In genomic region chr4:147616849-147617172, GRCh38 we compare ENCODE assay signal across 8 cellular contexts. TPM values are rescaled to one million over a fixed set of nuclear protein-coding genes. Genes with fewer than 3 reads are reported as not detected.
A peak's percentile ranks its signal among the peaks of the same experiment; 100 is the strongest.
DNase-seq lines count a peak whose midpoint lies in the region; ATAC-seq, FAIRE-seq and TF ChIP-seq lines count a peak whose summit lies in the region.

No MANE protein-coding gene starts in this region.

- no peak overlapping the region for H3K9ac ChIP-seq in keratinocyte (ENCODE audit: control insufficient read depth, extremely low read depth, insufficient read depth, low read length)

- TF ChIP-seq CTCF in keratinocyte (optimal IDR thresholded peaks at IDR 0.05 in 1 of 3, IDR thresholded peaks at IDR 0.05 in 1 of 3, conservative IDR thresholded peaks at IDR 0.05 in 1 of 3; ENCODE audit: extremely low read depth in 1 of 3, insufficient read depth in 2 of 3, low read length in 3 of 3): no peak
- TF ChIP-seq CTCF in type B pancreatic cell (conservative IDR thresholded peaks at IDR 0.05): no peak

- CTCF ChIA-PET in activated CD8-positive, alpha-beta T cell treated with anti-CD3 and anti-CD28 coated beads, Interleukin-2, amount 10 ng/mL, durations not matched to agents 7 days and 5 days (lab: Charles Lee): interaction anchor here (1.1 to 4.2 kb wide), 9 partner anchors 11 to 250 kb away, joined by 3 to 69 read pairs (median 5); partner anchors contain the start of genes ARHGAP10 and PRMT9

- ATAC-seq in GM18870 (IDR thresholded peaks at IDR 0.05; ENCODE audit: unreplicated experiment): peak; percentile 9
- peak; percentile 10 for ATAC-seq in HG02885 (IDR thresholded peaks at IDR 0.05; ENCODE audit: poor library complexity, unreplicated experiment)
- no peak for ATAC-seq in activated CD8-positive, alpha-beta T cell treated with anti-CD3 and anti-CD28 coated beads, Interleukin-2, amount 10 ng/mL, durations not matched to agents 7 days and 5 days

- H3K9me3 ChIP-seq in keratinocyte (ENCODE audit: control insufficient read depth, low read depth, low read length): no peaks in the 10 kb centered on the region

- no peaks in the 10 kb centered on the region for H4K20me1 ChIP-seq in keratinocyte (ENCODE audit: control insufficient read depth, extremely low read depth, insufficient read depth, low read length)

- H3K27ac Mint-ChIP-seq in activated CD8-positive, alpha-beta T cell treated with anti-CD3 and anti-CD28 coated beads, Interleukin-2, amount 10 ng/mL, durations not matched to agents 7 days and 5 days: peak overlapping the region; percentile 94
- peak overlapping the region; percentile 95 for H3K27ac Mint-ChIP-seq in type B pancreatic cell

- peak overlapping the region; percentile 85 to 98 (median 85) for H3K4me3 ChIP-seq in keratinocyte (ENCODE audit: control insufficient read depth in 2 of 3, extremely low read depth in 1 of 3, insufficient read depth in 2 of 3, low read depth in 1 of 3, low read length in 3 of 3)

- DNase-seq in activated CD8-positive, alpha-beta T cell treated with anti-CD3 and anti-CD28 coated beads, Interleukin-2, amount 10 ng/mL, durations not matched to agents 7 days and 5 days: no peak
- DNase-seq in keratinocyte (ENCODE audit: low read depth, low spot score) (no peak), type B pancreatic cell (ENCODE audit: extremely low spot score, unreplicated experiment) (no peak), NCI-H2227 treated with DMSO at 0.1 percent for 48 hours (lab: John Stamatoyannopoulos, UW) (no peak), GDM1 (lab: John Stamatoyannopoulos, UW) (no peak), NCI-H524 (lab: John Stamatoyannopoulos, UW) (no peak)

- peak overlapping the region; percentile 86 for H3K4me3 Mint-ChIP-seq in activated CD8-positive, alpha-beta T cell treated with anti-CD3 and anti-CD28 coated beads, Interleukin-2, amount 10 ng/mL, durations not matched to agents 7 days and 5 days
- peak overlapping the region; percentile 96 for H3K4me3 Mint-ChIP-seq in type B pancreatic cell

- peaks cover 0 to 2% of the 10 kb centered on the region in 2 experiments for H3K36me3 ChIP-seq in keratinocyte (ENCODE audit: control insufficient read depth in 2 of 2, extremely low read depth in 1 of 2, insufficient read depth in 2 of 2, low read length in 2 of 2)

- H3K79me2 ChIP-seq in keratinocyte (ENCODE audit: control insufficient read depth, insufficient read depth, low read length): peaks cover 33% of the 10 kb centered on the region

- peaks cover 3% of the 10 kb centered on the region for H3K4me1 ChIP-seq in keratinocyte (ENCODE audit: control insufficient read depth, extremely low read depth, insufficient read depth, low read length)

- H3K27me3 ChIP-seq in keratinocyte (ENCODE audit: control insufficient read depth, extremely low read depth, insufficient read depth, low read length): no peaks in the 10 kb centered on the region

- dilution Hi-C loops in keratinocyte (cut with MboI; ENCODE audit: extremely low pct_ligation_motif_present, low sequenced_read_pairs): no loop called here

- H3K9me3 Mint-ChIP-seq in activated CD8-positive, alpha-beta T cell treated with anti-CD3 and anti-CD28 coated beads, Interleukin-2, amount 10 ng/mL, durations not matched to agents 7 days and 5 days (ENCODE audit: insufficient read depth): no peaks in the 10 kb centered on the region
- H3K9me3 Mint-ChIP-seq in type B pancreatic cell: no peaks in the 10 kb centered on the region

- no peak for FAIRE-seq in keratinocyte (lab: Jason Lieb, UNC)

- H3K27ac ChIP-seq in keratinocyte (ENCODE audit: control insufficient read depth, insufficient read depth, low read length): no peak overlapping the region

- POLR2A ChIA-PET in activated CD8-positive, alpha-beta T cell treated with anti-CD3 and anti-CD28 coated beads, Interleukin-2, amount 10 ng/mL, durations not matched to agents 7 days and 5 days (lab: Charles Lee): interaction anchor here (0.6 to 2.8 kb wide), 9 partner anchors 17 to 826 kb away, joined by 3 to 32 read pairs (median 5); partner anchors contain the start of genes ARHGAP10 and PRMT9

- H3K36me3 Mint-ChIP-seq in activated CD8-positive, alpha-beta T cell treated with anti-CD3 and anti-CD28 coated beads, Interleukin-2, amount 10 ng/mL, durations not matched to agents 7 days and 5 days (ENCODE audit: low read depth): peaks cover 17% of the 10 kb centered on the region
- H3K36me3 Mint-ChIP-seq in type B pancreatic cell: peaks cover 17% of the 10 kb centered on the region

- peak overlapping the region; percentile 75 for H2AFZ ChIP-seq in keratinocyte (ENCODE audit: control insufficient read depth, low read length)

- H3K27me3 Mint-ChIP-seq in activated CD8-positive, alpha-beta T cell treated with anti-CD3 and anti-CD28 coated beads, Interleukin-2, amount 10 ng/mL, durations not matched to agents 7 days and 5 days (ENCODE audit: low read depth): peaks cover 17% of the 10 kb centered on the region
- no peaks in the 10 kb centered on the region for H3K27me3 Mint-ChIP-seq in type B pancreatic cell

- peak overlapping the region; percentile 95 for H3K4me2 ChIP-seq in keratinocyte (ENCODE audit: control insufficient read depth, extremely low read depth, insufficient read depth, low read depth, low read length)

- peaks cover 22% of the 10 kb centered on the region for H3K4me1 Mint-ChIP-seq in activated CD8-positive, alpha-beta T cell treated with anti-CD3 and anti-CD28 coated beads, Interleukin-2, amount 10 ng/mL, durations not matched to agents 7 days and 5 days (ENCODE audit: low read depth)
- H3K4me1 Mint-ChIP-seq in type B pancreatic cell (ENCODE audit: unreplicated experiment): peaks cover 13% of the 10 kb centered on the region

- H3K9me1 ChIP-seq in keratinocyte (ENCODE audit: control insufficient read depth, extremely low read depth, insufficient read depth, low read length): no peaks in the 10 kb centered on the region

RNA-seq across cellular contexts. Expression of gene TMEM184C, which starts 0.4 kb away (rescaled TPM):
- 10 to 100 TPM; 18.5 to 20.6 TPM for total RNA-seq in activated CD8-positive, alpha-beta T cell treated with anti-CD3 and anti-CD28 coated beads, Interleukin-2, amount 10 ng/mL, durations not matched to agents 7 days and 5 days
- 18.0 to 32.2 TPM (median 22.1 TPM) in 3 replicates for polyA plus RNA-seq in keratinocyte
- polyA plus RNA-seq in keratinocyte (2011; ENCODE audit: low read depth): 18.9 TPM
- polyA plus RNA-seq in keratinocyte (2011; cell fraction: cytosol; rRNA removed): 12.2 and 23.3 TPM in 2 replicates
- 18.8 and 19.0 TPM in 2 replicates for polyA plus RNA-seq in keratinocyte (2011; cell fraction: nucleus; rRNA removed)
- 20.3 and 21.1 TPM in 2 replicates for polyA plus RNA-seq in keratinocyte (2012; ENCODE audit: low replicate concordance)
- 13.5 to 40.8 TPM (median 36.4 TPM) in 3 replicates for polyA minus RNA-seq in keratinocyte
- polyA minus RNA-seq in keratinocyte (2011; cell fraction: cytosol; rRNA and poly(A)+ RNA removed): 18.0 TPM
- polyA minus RNA-seq in keratinocyte (2011; cell fraction: nucleus; rRNA and poly(A)+ RNA removed): 19.3 and 37.4 TPM in 2 replicates
- total RNA-seq in type B pancreatic cell (ENCODE audit: low replicate concordance): 47.2 and 47.8 TPM in 2 replicates
